Comparison of ENCODE assay signal across 14 cellular contexts in genomic region chr1:206550446-206550845, GRCh38. TPM values are rescaled to one million over a fixed set of nuclear protein-coding genes. Genes with fewer than 3 reads are reported as not detected.
A peak's percentile ranks its signal among the peaks of the same experiment; 100 is the strongest.
DNase-seq lines count a peak whose midpoint lies in the region; ATAC-seq and TF ChIP-seq lines count a peak whose summit lies in the region.
"Had no signal": no experiment of that assay in that cellular context is flagged by ENCODE, and none has a peak within 500 bp of the region (broad histone marks: within the 10 kb centered on the region; RNA-seq: fewer than 3 reads in every experiment).

No MANE protein-coding gene starts in this region.

- no peak for TF ChIP-seq CTCF in CD8-positive, alpha-beta T cell (IDR thresholded peaks at IDR 0.05)
- TF ChIP-seq CTCF in LNCaP clone FGC (IDR thresholded peaks at IDR 0.05; ENCODE audit: control insufficient read depth, extremely low read depth, insufficient read depth): 0 out of 2 replicates have a peak, but pooled peaks have one; percentile 2
- TF ChIP-seq CTCF in mammary epithelial cell (conservative IDR thresholded peaks at IDR 0.05 in 1 of 2, IDR thresholded peaks at IDR 0.05 in 1 of 2; ENCODE audit: extremely low read depth in 1 of 2, insufficient read depth in 1 of 2, low read depth in 1 of 2, low read length in 2 of 2): no peak

- no peak overlapping the region for H2AFZ ChIP-seq in mammary epithelial cell (ENCODE audit: low read depth, low read length)
- H2AFZ ChIP-seq: parathyroid adenoma had no signal

- H3K36me3 Mint-ChIP-seq in CD8-positive, alpha-beta T cell: no peaks in the 10 kb centered on the region

- no peak overlapping the region for H3K27ac ChIP-seq in CD8-positive, alpha-beta T cell (ENCODE audit: low read depth, low read length)
- H3K27ac ChIP-seq in mammary epithelial cell (ENCODE audit: insufficient read depth, low read depth, low read length): no peak overlapping the region
- H3K27ac ChIP-seq: dorsolateral prefrontal cortex, parathyroid adenoma had no signal

- H3K4me1 ChIP-seq in CD8-positive, alpha-beta T cell (ENCODE audit: insufficient read depth, low read length): peaks cover 42% of the 10 kb centered on the region
- H3K4me1 ChIP-seq in endocrine pancreas (ENCODE audit: control insufficient read depth, insufficient read depth, low read length): peaks cover 15% of the 10 kb centered on the region
- peaks cover under 1% of the 10 kb centered on the region for H3K4me1 ChIP-seq in mammary epithelial cell (ENCODE audit: insufficient read depth, low read length)
- H3K4me1 ChIP-seq: parathyroid adenoma had no signal

- ATAC-seq in CD8-positive, alpha-beta T cell: no peak
- ATAC-seq in HG03095 (IDR thresholded peaks at IDR 0.05; ENCODE audit: unreplicated experiment) (no peak), HG03460 (IDR thresholded peaks at IDR 0.05; ENCODE audit: unreplicated experiment) (no peak), esophagus mucosa (no peak)
- ATAC-seq: stimulated activated naive B cell treated with anti-CD40 and anti-IgM and Interleukin-4, amounts not matched to agents 10 μg/mL and 1 μg/mL and 100 μg/mL, for 72 hours had no signal

- no peak overlapping the region for H3K4me3 ChIP-seq in CD8-positive, alpha-beta T cell (ENCODE audit: low read depth, low read length)
- H3K4me3 ChIP-seq in LNCaP clone FGC (ENCODE audit: low read depth, low read length) (no peak overlapping the region), endocrine pancreas (ENCODE audit: control insufficient read depth, insufficient read depth, low read length) (peak overlapping the region; percentile 14), mammary epithelial cell (replicated peaks in 1 of 3; ENCODE audit: insufficient read depth in 1 of 3, low read depth in 2 of 3, low read length in 3 of 3) (no peak overlapping the region)
- H3K4me3 ChIP-seq: dorsolateral prefrontal cortex had no signal

- CTCF ChIA-PET in CD8-positive, alpha-beta T cell (lab: Charles Lee): interaction anchor here (1.1 to 26.7 kb wide), 8 partner anchors 9 to 89 kb away, joined by 3 to 709 read pairs (median 4); partner anchors contain the start of genes EIF2D and IKBKE
- CTCF ChIA-PET in mammary epithelial cell (lab: Charles Lee; ENCODE audit: low non-redundant PET): no interaction called here

- no peaks in the 10 kb centered on the region for H3K36me3 ChIP-seq in CD8-positive, alpha-beta T cell (ENCODE audit: insufficient read depth, low read length)
- H3K36me3 ChIP-seq in endocrine pancreas (ENCODE audit: control insufficient read depth, insufficient read depth, low read length) (no peaks in the 10 kb centered on the region), mammary epithelial cell (ENCODE audit: insufficient read depth, low read length) (no peaks in the 10 kb centered on the region)

- H3K9ac ChIP-seq in endocrine pancreas (ENCODE audit: control insufficient read depth, insufficient read depth, low read length) (no peak overlapping the region), mammary epithelial cell (ENCODE audit: insufficient read depth, low read length) (no peak overlapping the region)
- H3K9ac ChIP-seq: parathyroid adenoma had no signal

- POLR2A ChIA-PET in CD8-positive, alpha-beta T cell (lab: Charles Lee): interaction anchor here (2.2 kb wide), 1 partner anchor 30 kb away, joined by 24 read pairs; no protein-coding TSS in a partner anchor

- H4K20me1 ChIP-seq in mammary epithelial cell (ENCODE audit: insufficient read depth, low read length): no peaks in the 10 kb centered on the region

- intact Hi-C loops in CD8-positive, alpha-beta T cell (cut with DNase I, micrococcal nuclease): no loop called here
- intact Hi-C loops in mammary epithelial cell (cut with micrococcal nuclease): no loop called here

- H3K9me3 Mint-ChIP-seq in CD8-positive, alpha-beta T cell: no peaks in the 10 kb centered on the region
- H3K9me3 Mint-ChIP-seq: stimulated activated naive B cell treated with anti-CD40 and anti-IgM and Interleukin-4, amounts not matched to agents 10 μg/mL and 1 μg/mL and 100 μg/mL, for 72 hours had no signal

- peaks cover 60% of the 10 kb centered on the region for H3K4me1 Mint-ChIP-seq in CD8-positive, alpha-beta T cell (ENCODE audit: low read depth)

- H3K27me3 Mint-ChIP-seq in CD8-positive, alpha-beta T cell (ENCODE audit: low read depth): no peaks in the 10 kb centered on the region
- H3K27me3 Mint-ChIP-seq: stimulated activated naive B cell treated with anti-CD40 and anti-IgM and Interleukin-4, amounts not matched to agents 10 μg/mL and 1 μg/mL and 100 μg/mL, for 72 hours had no signal

- dilution Hi-C loops in mammary epithelial cell (cut with HindIII; ENCODE audit: low sequenced_read_pairs): no loop called here

- in situ Hi-C loops in mammary epithelial cell (cut with MboI; ENCODE audit: low sequenced_read_pairs in 2 of 2): no loop called here

- H3K9me3 ChIP-seq in CD8-positive, alpha-beta T cell (ENCODE audit: low read length): no peaks in the 10 kb centered on the region
- no peaks in the 10 kb centered on the region for H3K9me3 ChIP-seq in endocrine pancreas (ENCODE audit: control insufficient read depth, low read length)
- no peaks in the 10 kb centered on the region for H3K9me3 ChIP-seq in mammary epithelial cell (replicated peaks; ENCODE audit: insufficient read depth, low read length)

- no peaks in the 10 kb centered on the region for H3K27me3 ChIP-seq in CD8-positive, alpha-beta T cell (ENCODE audit: insufficient read depth, low read length)
- H3K27me3 ChIP-seq in endocrine pancreas (ENCODE audit: control insufficient read depth, insufficient read depth, low read length) (no peaks in the 10 kb centered on the region), mammary epithelial cell (ENCODE audit: insufficient read depth, low read length) (no peaks in the 10 kb centered on the region)
- H3K27me3 ChIP-seq: dorsolateral prefrontal cortex had no signal

- BruUV-seq in mammary epithelial cell (replicated peaks; lab: Mats Ljungman, UMichigan): no TSS peak

- WGBS in mammary epithelial cell (ENCODE audit: low coverage, missing lambda C conversion rate): 75% methylated on average over 2 of the region's 2 CpGs

- no peaks in the 10 kb centered on the region for H3K79me2 ChIP-seq in mammary epithelial cell (ENCODE audit: insufficient read depth, low read length)
- H3K79me2 ChIP-seq: parathyroid adenoma had no signal

- DNase-seq in CD8-positive, alpha-beta T cell: no peak
- peak; percentile 87 for DNase-seq in LNCaP clone FGC (ENCODE audit: low read depth)
- peak; percentile 22 for DNase-seq in NCI-H2196 treated with DMSO at 0.1 percent for 48 hours (lab: John Stamatoyannopoulos, UW; ENCODE audit: unreplicated experiment)
- no peak for DNase-seq in mammary epithelial cell
- DNase-seq: activated CD8-positive, alpha-beta memory T cell treated with anti-CD3 and anti-CD28 coated beads for 24 hours; activated gamma-delta T cell treated with Interleukin-2 at 50 U/mL for 16 hours; dorsolateral prefrontal cortex; small intestine; stimulated activated naive B cell treated with anti-CD40 and anti-IgM and Interleukin-4, amounts not matched to agents 10 μg/mL and 1 μg/mL and 100 μg/mL, for 72 hours had no signal

- H3K27ac Mint-ChIP-seq in CD8-positive, alpha-beta T cell: peak overlapping the region; percentile 95
- H3K27ac Mint-ChIP-seq: stimulated activated naive B cell treated with anti-CD40 and anti-IgM and Interleukin-4, amounts not matched to agents 10 μg/mL and 1 μg/mL and 100 μg/mL, for 72 hours had no signal

- no peak overlapping the region for H3K4me2 ChIP-seq in mammary epithelial cell (ENCODE audit: insufficient read depth, low read depth, low read length)

- H3K4me3 Mint-ChIP-seq in CD8-positive, alpha-beta T cell: no peak overlapping the region
- H3K4me3 Mint-ChIP-seq: stimulated activated naive B cell treated with anti-CD40 and anti-IgM and Interleukin-4, amounts not matched to agents 10 μg/mL and 1 μg/mL and 100 μg/mL, for 72 hours had no signal

RNA-seq across cellular contexts. Expression of gene RASSF5, which starts 43.1 kb away (rescaled TPM):
- 100 to 1,000 TPM; 209 to 213 TPM for total RNA-seq in CD8-positive, alpha-beta T cell
- 1 to 10 TPM; 3.5 to 6.7 TPM for total RNA-seq in mammary epithelial cell
- 1.8 TPM for polyA plus RNA-seq in mammary epithelial cell
- 3.4 TPM for polyA minus RNA-seq in mammary epithelial cell
- 38.7 TPM for total RNA-seq in esophagus mucosa

Comparison
In these comparisons a context has a peak if more than half of its experiments do, and no peak if none do; other contexts are left out.
1. DNase-seq: peak in LNCaP clone FGC (single experiment) and NCI-H2196 treated with DMSO at 0.1 percent for 48 hours (single experiment); none in CD8-positive, alpha-beta T cell (0 of 7) and mammary epithelial cell (single experiment).